In the genomic region with DNA sequence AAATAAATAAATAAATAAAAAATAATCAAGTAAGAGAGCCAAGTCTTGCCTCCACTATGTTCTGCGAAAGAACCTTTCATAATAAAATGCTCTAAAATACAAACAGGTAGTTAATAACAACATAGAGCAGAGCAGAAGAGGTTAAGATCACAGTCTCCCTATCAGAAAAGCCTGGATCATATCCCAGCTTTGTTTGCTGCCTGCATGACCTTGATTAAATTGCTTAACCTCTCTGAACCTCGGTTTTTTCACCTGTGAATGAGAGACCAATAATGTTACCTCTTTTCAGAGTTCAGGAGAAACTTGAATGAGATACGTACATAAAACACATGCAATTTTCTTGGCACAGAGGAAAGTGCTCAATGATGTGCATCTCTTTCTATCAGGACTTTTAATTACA, we compare ENCODE assay signal across 20 cellular contexts.
"Had no signal": no experiment of that assay in that cellular context is flagged by ENCODE, and none has a peak within 500 bp of the region (broad histone marks: within the 10 kb centered on the region; RNA-seq: fewer than 3 reads in every experiment).

No MANE protein-coding gene starts in this region.

- H3K4me2 ChIP-seq: KMS-11 had no signal

- H3K27me3 ChIP-seq: SJSA1 had no signal

- ATAC-seq: K562 had no signal

- H3K9me3 ChIP-seq: SJSA1 had no signal

- H3K27ac ChIP-seq: KMS-11, SJSA1, SK-N-MC had no signal

- H3K9ac ChIP-seq: KMS-11 had no signal

- H3K36me3 ChIP-seq: SJSA1 had no signal

- DNase-seq: Kasumi-1, MM.1S, NCI-H1105, NCI-H1417, NCI-H1436 treated with DMSO at 0.1 percent for 48 hours, NCI-H1694, NCI-H187 treated with DMSO at 0.1 percent for 48 hours, NCI-H2029 treated with DMSO at 0.1 percent for 48 hours, NCI-H2171 treated with DMSO at 0.1 percent for 48 hours, NCI-H446, NCI-H510A, NCI-H526, NCI-H82, Right ventricle myocardium superior, RPMI8226, SIG-M5 had no signal

- H3K4me3 ChIP-seq: K562, SJSA1, SK-N-MC had no signal
